In genomic region chr3:133661454-133662255, GRCh38 we compare ENCODE assay signal across 8 cellular contexts. TPM values are rescaled to one million over a fixed set of nuclear protein-coding genes. Genes with fewer than 3 reads are reported as not detected.
DNase-seq lines count a peak whose midpoint lies in the region; ATAC-seq and TF ChIP-seq lines count a peak whose summit lies in the region.

TSS of gene TOPBP1 (minus strand) at chr3:133661941. CDS start at chr3:133661127, 814 bp downstream.

- POLR2A ChIA-PET in T-cell (lab: Charles Lee): interaction anchor here in 1 of 2 donors (0.6 to 1.5 kb wide), 4 partner anchors 87 to 1001 kb away, joined by 3 to 6 read pairs (median 4); partner anchors contain the start of gene CDV3

- peaks cover 0 to 30% (median 22%) of the 10 kb centered on the region in 9 donors for H3K36me3 ChIP-seq in heart left ventricle
- peaks cover 0 to 4% (median 2%) of the 10 kb centered on the region in 4 donors for H3K36me3 ChIP-seq in transverse colon

- H3K9me3 ChIP-seq in heart left ventricle (no peaks in the 10 kb centered on the region), transverse colon (no peaks in the 10 kb centered on the region)

- TF ChIP-seq CTCF in heart left ventricle (IDR thresholded peaks at IDR 0.05): no peak
- no peak for TF ChIP-seq CTCF in transverse colon (IDR thresholded peaks at IDR 0.05)

- H3K9me3 Mint-ChIP-seq in T-cell: no peaks in the 10 kb centered on the region

- peak; percentile 59 for DNase-seq in NCI-H1436 treated with DMSO at 0.1 percent for 48 hours (lab: John Stamatoyannopoulos, UW)
- peak; percentile 68 to 88 (median 82) for DNase-seq in T-cell
- peak; percentile 81 to 90 (median 84) for DNase-seq in heart left ventricle
- peak; percentile 52 for DNase-seq in pons (ENCODE audit: low spot score)
- DNase-seq in transverse colon: peak; percentile 88

- CTCF ChIA-PET in T-cell (lab: Charles Lee): interaction anchor here in 1 of 2 donors (0.6 to 1.3 kb wide), 4 partner anchors 88 to 935 kb away, joined by 3 to 4 read pairs (median 3); partner anchors contain the start of gene CDV3

- peak within 1 kb of the TSS; percentile 75 to 92 (median 85) for H3K4me3 ChIP-seq in heart left ventricle
- peak within 1 kb of the TSS; percentile 59 to 88 (median 80) for H3K4me3 ChIP-seq in transverse colon

- H3K4me3 Mint-ChIP-seq in T-cell: peak within 1 kb of the TSS; percentile 98

- no peaks in the 10 kb centered on the region for H3K27me3 Mint-ChIP-seq in T-cell

- peak; percentile 91 for ATAC-seq in HG02852 (IDR thresholded peaks at IDR 0.05; ENCODE audit: unreplicated experiment)
- peak; percentile 88 to 94 (median 94) for ATAC-seq in T-cell (replicated peaks in 1 of 4)
- peak; percentile 57 to 95 (median 94) for ATAC-seq in heart left ventricle

- H3K4me1 ChIP-seq in heart left ventricle (peaks cover 0 to 30% (median 15%) of the 10 kb centered on the region in 12 donors), transverse colon (peaks cover 0 to 24% (median 10%) of the 10 kb centered on the region in 4 donors)

- WGBS in adipose tissue, 3 donors: 0% methylated on average over 56 to 57 of the region's 57 CpGs
- WGBS in heart left ventricle, 4 donors: 0 to 1% (median 1%) methylated on average over 42 to 57 of the region's 57 CpGs
- 0% methylated on average over 6 to 43 of the region's 57 CpGs for WGBS in transverse colon (ENCODE audit: low coverage in 1 of 2), 2 donors

- no peak for TF ChIP-seq EP300 in transverse colon (IDR thresholded peaks at IDR 0.05; ENCODE audit: low read depth)

- no peaks in the 10 kb centered on the region for H3K27me3 ChIP-seq in heart left ventricle
- no peaks in the 10 kb centered on the region for H3K27me3 ChIP-seq in transverse colon

- H3K27ac ChIP-seq in adipose tissue (ENCODE audit: low read depth, low read length) (peak within 1 kb of the TSS; percentile 60), heart left ventricle (peak within 1 kb of the TSS; percentile 50 to 92 (median 82)), transverse colon (peak within 1 kb of the TSS; percentile 79 to 88 (median 86))

- TF ChIP-seq POLR2A in GM15510 (IDR thresholded peaks at IDR 0.05; ENCODE audit: borderline replicate concordance, extremely low read depth, insufficient read length) (peak; percentile 79), heart left ventricle (IDR thresholded peaks at IDR 0.05) (peak in 1 of 2 donors; percentile 12), transverse colon (IDR thresholded peaks at IDR 0.05) (peak; percentile 65)

- H3K36me3 Mint-ChIP-seq in T-cell: peaks cover 16% of the 10 kb centered on the region

- peaks cover 44 to 50% (median 47%) of the 10 kb centered on the region in 3 donors for H3K4me1 Mint-ChIP-seq in T-cell

- in situ Hi-C loops in transverse colon (cut with MboI; ENCODE audit: low pct_ligation_motif_present in 1 of 4, low pct_unique_long_range_greater_than_20kb in 1 of 4, low sequenced_read_pairs in 3 of 4): loop anchor here in 1 of 4 donors (10.0 kb wide), 1 partner anchor 263 kb away; no protein-coding TSS in a partner anchor

- intact Hi-C loops in heart left ventricle (cut with DNase I): loop anchor here in 7 of 10 donors (2.0 to 10.0 kb wide), 7 partner anchors 143 to 265 kb away; partner anchors contain the start of genes SRPRB (in 5 of the 7) and RAB6B (in 1 of the 7)
- intact Hi-C loops in transverse colon (cut with DNase I; ENCODE audit: low total_unique reads): no loop called here

- peak within 1 kb of the TSS; percentile 95 to 98 for H3K27ac Mint-ChIP-seq in T-cell

RNA-seq across cellular contexts. Expression of gene TOPBP1, which starts in this region (rescaled TPM):
- total RNA-seq in T-cell (10 to 100 TPM; 27.8 to 37.8 (median 30.0) TPM), heart left ventricle (10 to 100 TPM in 7 of 9 donors, 1 to 10 TPM in 2; 7.9 to 18.3 (median 11.8) TPM), transverse colon (10 to 100 TPM; 13.5 to 64.7 (median 32.2) TPM)
- polyA plus RNA-seq in adipose tissue (10 to 100 TPM in 1 of 3 donors, 1 to 10 TPM in 2; 5.2 to 10.0 (median 6.9) TPM), heart left ventricle (10 to 100 TPM in 1 of 2 donors, 1 to 10 TPM in 1; 2.6 to 10.3 TPM)

Comparison
In these comparisons a context has a peak if more than half of its experiments do, and no peak if none do; other contexts are left out.
1. Peak in every context shown above with its lines: DNase-seq, ATAC-seq, H3K4me3 ChIP-seq and H3K27ac ChIP-seq.